ENCODE assay signal across 9 cellular contexts in genomic region chr1:1433804-1434130, GRCh38. TPM values are rescaled to one million over a fixed set of nuclear protein-coding genes. Genes with fewer than 3 reads are reported as not detected.
DNase-seq lines count a peak whose midpoint lies in the region; ATAC-seq, FAIRE-seq and TF ChIP-seq lines count a peak whose summit lies in the region.
"Had no signal": no experiment of that assay in that cellular context is flagged by ENCODE, and none has a peak within 500 bp of the region (broad histone marks: within the 10 kb centered on the region; RNA-seq: fewer than 3 reads in every experiment).

No MANE protein-coding gene starts in this region.

- no peak overlapping the region for H3K27ac Mint-ChIP-seq in T-helper 2 cell treated with Interferon-gamma antibody and Interleukin-4, amounts not matched to agents 5 μg/mL and 100 μg/mL, for 36 hours
- peak overlapping the region; percentile 47 for H3K27ac Mint-ChIP-seq in osteocyte (ENCODE audit: unreplicated experiment)

- peaks cover 0 to 8% of the 10 kb centered on the region in 2 experiments; a peak in 1 of 4 replicates for H3K79me2 ChIP-seq in H1 (ENCODE audit: control insufficient read depth in 1 of 2, insufficient read depth in 2 of 2, low read length in 2 of 2)

- peaks cover 0 to 59% (median 42%) of the 10 kb centered on the region in 4 experiments; a peak in 6 of 7 replicates for H3K4me1 ChIP-seq in H1 (replicated peaks in 1 of 4; ENCODE audit: control insufficient read depth in 3 of 4, insufficient read depth in 4 of 4, low read length in 3 of 4)
- H3K4me1 ChIP-seq in upper lobe of right lung, result peaks cover 70% of the 10 kb centered on the region

- peak overlapping the region; percentile 98 for H4K91ac ChIP-seq in H1 (replicated peaks; ENCODE audit: insufficient read length, low read length)

- H2BK5ac ChIP-seq in H1 (ENCODE audit: low read depth, low read length), result peak overlapping the region; percentile 95; the same call in 1 of the 2 replicates

- no peak overlapping the region for H2AFZ ChIP-seq in H1 (ENCODE audit: low read length)

- no peak overlapping the region for H3K56ac ChIP-seq in H1 (replicated peaks; ENCODE audit: insufficient read length, low read depth, low read length)

- peak overlapping the region in 1 of 4 experiments; percentile 12; a peak in 3 of 7 replicates for H3K9ac ChIP-seq in H1 (replicated peaks in 1 of 4; ENCODE audit: extremely low read depth in 1 of 4, low read depth in 3 of 4, low read length in 3 of 4)

- TF ChIP-seq EP300 in H1 (IDR thresholded peaks at IDR 0.05; ENCODE audit: borderline replicate concordance in 1 of 2, low read depth in 2 of 2, low read length in 2 of 2), result no peak

- H3K4me1 Mint-ChIP-seq in T-helper 2 cell treated with Interferon-gamma antibody and Interleukin-4, amounts not matched to agents 5 μg/mL and 100 μg/mL, for 36 hours (ENCODE audit: low read depth), result no peaks in the 10 kb centered on the region
- H3K4me1 Mint-ChIP-seq in osteocyte (ENCODE audit: unreplicated experiment), result peaks cover 51% of the 10 kb centered on the region

- peak overlapping the region; percentile 96; the same call in 1 of the 2 replicates for H2BK12ac ChIP-seq in H1 (ENCODE audit: low read depth, low read length)

- no peaks in the 10 kb centered on the region for H3K9me3 Mint-ChIP-seq in T-helper 2 cell treated with Interferon-gamma antibody and Interleukin-4, amounts not matched to agents 5 μg/mL and 100 μg/mL, for 36 hours
- H3K9me3 Mint-ChIP-seq in osteocyte (ENCODE audit: unreplicated experiment), result no peaks in the 10 kb centered on the region

- H3K36me3 Mint-ChIP-seq in T-helper 2 cell treated with Interferon-gamma antibody and Interleukin-4, amounts not matched to agents 5 μg/mL and 100 μg/mL, for 36 hours (ENCODE audit: low read depth), result no peaks in the 10 kb centered on the region
- no peaks in the 10 kb centered on the region for H3K36me3 Mint-ChIP-seq in osteocyte (ENCODE audit: unreplicated experiment)

- no peak overlapping the region for H3K23ac ChIP-seq in H1 (ENCODE audit: insufficient read length)

- no peaks in the 10 kb centered on the region for H3K36me3 ChIP-seq in H1 (ENCODE audit: control insufficient read depth in 2 of 4, insufficient read depth in 4 of 4, low read length in 3 of 4)
- H3K36me3 ChIP-seq in upper lobe of right lung, result no peaks in the 10 kb centered on the region

- H3K27ac ChIP-seq in H1 (ENCODE audit: low read depth, low read length) (peak overlapping the region; percentile 59; the same call in 1 of the 2 replicates), upper lobe of right lung (peak overlapping the region; percentile 91)

- peaks cover 0 to 3% (median 0%) of the 10 kb centered on the region in 4 experiments; a peak in 2 of 7 replicates for H3K27me3 ChIP-seq in H1 (replicated peaks in 1 of 4; ENCODE audit: control insufficient read depth in 3 of 4, extremely low read depth in 1 of 4, insufficient read depth in 3 of 4, low read length in 3 of 4)
- no peaks in the 10 kb centered on the region for H3K27me3 ChIP-seq in upper lobe of right lung

- H3K27me3 Mint-ChIP-seq in T-helper 2 cell treated with Interferon-gamma antibody and Interleukin-4, amounts not matched to agents 5 μg/mL and 100 μg/mL, for 36 hours (ENCODE audit: low read depth), result peaks cover 14% of the 10 kb centered on the region
- no peaks in the 10 kb centered on the region for H3K27me3 Mint-ChIP-seq in osteocyte (ENCODE audit: unreplicated experiment)

- peak; percentile 49 for DNase-seq in GM10266 (ENCODE audit: extremely low spot score)
- peak; percentile 73 for DNase-seq in T-helper 2 cell treated with Interferon-gamma antibody and Interleukin-4, amounts not matched to agents 5 μg/mL and 100 μg/mL, for 36 hours (ENCODE audit: low spot score)
- DNase-seq in H1 (ENCODE audit: low read depth in 1 of 2, low spot score in 2 of 2), result no peak
- DNase-seq in osteocyte (ENCODE audit: extremely low spot score, unreplicated experiment), result no peak
- peak; percentile 78 for DNase-seq in upper lobe of right lung
- no peak for DNase-seq in midbrain (lab: John Stamatoyannopoulos, UW)
- DNase-seq in NCI-H526 treated with DMSO at 0.1 percent for 48 hours (lab: John Stamatoyannopoulos, UW), result no peak

- H3K4me3 ChIP-seq in H1 (ENCODE audit: extremely low read depth in 1 of 4, insufficient read depth in 2 of 4, low read depth in 3 of 4, low read length in 4 of 4) (peak overlapping the region in 1 of 4 experiments; percentile 72; a peak in 2 of 8 replicates), upper lobe of right lung (peak overlapping the region; percentile 57)

- H3K4me3 Mint-ChIP-seq in T-helper 2 cell treated with Interferon-gamma antibody and Interleukin-4, amounts not matched to agents 5 μg/mL and 100 μg/mL, for 36 hours, result no peak overlapping the region
- H3K4me3 Mint-ChIP-seq in osteocyte (ENCODE audit: unreplicated experiment), result no peak overlapping the region

- POLR2A ChIA-PET in H1 (lab: Charles Lee; ENCODE audit: partially characterized antibody), result interaction anchor here (1.1 to 22.9 kb wide), 12 partner anchors 11 to 106 kb away, joined by 3 to 515 read pairs (median 4); partner anchors contain the start of genes ANKRD65, CCNL2 and MRPL20

- H3K4ac ChIP-seq in H1 (replicated peaks; ENCODE audit: insufficient read length, low read depth, low read length), result peak overlapping the region; percentile 100

- ATAC-seq in upper lobe of right lung, result peak; percentile 0
- ATAC-seq in GM18520 (IDR thresholded peaks at IDR 0.05; ENCODE audit: unreplicated experiment), result no peak

- peak overlapping the region; percentile 85 for H3K18ac ChIP-seq in H1 (ENCODE audit: extremely low read depth, low read length)

- H4K5ac ChIP-seq in H1 (ENCODE audit: insufficient read length, low read depth, low read length), result peak overlapping the region; percentile 75

- 0 out of 2 replicates have a peak overlapping the region, but pooled peaks have one; percentile 40 for H4K8ac ChIP-seq in H1 (ENCODE audit: extremely low read depth, insufficient read depth, low read length)

- peak overlapping the region; percentile 54 to 94 for H3K4me2 ChIP-seq in H1 (ENCODE audit: insufficient read depth in 1 of 2, low read depth in 2 of 2, low read length in 2 of 2)

- H2BK15ac ChIP-seq in H1 (ENCODE audit: low read length), result peak overlapping the region; percentile 92; the same call in 1 of the 2 replicates

- peak overlapping the region; percentile 92 for H2BK120ac ChIP-seq in H1 (replicated peaks; ENCODE audit: low read depth, low read length)

- peaks cover 4 to 7% of the 10 kb centered on the region in 2 experiments for H4K20me1 ChIP-seq in H1 (replicated peaks in 1 of 2; ENCODE audit: control insufficient read depth in 1 of 2, insufficient read depth in 2 of 2, low read length in 2 of 2)

- TF ChIP-seq CTCF in GM10266 (IDR thresholded peaks at IDR 0.05; ENCODE audit: control insufficient read depth, insufficient read depth, low read depth, missing control alignments) (no peak), H1 (IDR thresholded peaks at IDR 0.05; ENCODE audit: control extremely low read depth in 1 of 3, insufficient read depth in 1 of 3, low read depth in 1 of 3, low read length in 3 of 3) (no peak), osteocyte (IDR thresholded peaks at IDR 0.05) (no peak), upper lobe of right lung (IDR thresholded peaks at IDR 0.05) (no peak)

- no peak for TF ChIP-seq POLR2A in H1 (IDR thresholded peaks at IDR 0.05; ENCODE audit: control extremely low read depth in 1 of 2, low read depth in 2 of 2, low read length in 2 of 2)

- no peak for FAIRE-seq in H1 (lab: Jason Lieb, UNC)

- peaks cover 18% of the 10 kb centered on the region; the same call in 1 of the 2 replicates for H3K23me2 ChIP-seq in H1 (ENCODE audit: low read depth, low read length)

- no peak for TF ChIP-seq RAD21 in H1 (IDR thresholded peaks at IDR 0.05 in 1 of 2, conservative IDR thresholded peaks at IDR 0.05 in 1 of 2; ENCODE audit: low read depth in 2 of 2, low read length in 2 of 2)

- H3K9me3 ChIP-seq in H1 (ENCODE audit: insufficient read depth in 2 of 2, low read depth in 1 of 2, low read length in 1 of 2) (no peaks in the 10 kb centered on the region), upper lobe of right lung (no peaks in the 10 kb centered on the region)

- H3K14ac ChIP-seq in H1 (ENCODE audit: insufficient read length), result no peak overlapping the region

- H3K79me1 ChIP-seq in H1 (ENCODE audit: low read depth, low read length), result no peaks in the 10 kb centered on the region

- peak overlapping the region; percentile 90; the same call in 1 of the 2 replicates for H2BK20ac ChIP-seq in H1 (ENCODE audit: low read length)

- CTCF ChIA-PET in H1 (lab: Charles Lee; ENCODE audit: partially characterized antibody), result interaction anchor here (0.8 to 2.1 kb wide), 11 partner anchors 13 to 117 kb away, joined by 3 to 9 read pairs (median 4); partner anchors contain the start of gene ANKRD65

- 47% methylated on average over 12 of the region's 12 CpGs; no CpG with 5 or more reads in 1 of the 2 experiments for WGBS in H1 (ENCODE audit: extremely low coverage in 1 of 2, insufficient coverage in 1 of 2, insufficient read length in 1 of 2, insufficient replicate concordance in 2 of 2, low coverage in 1 of 2, low lambda C conversion rate in 2 of 2, missing lambda C conversion rate in 1 of 2), 2 experiments

- H2AK5ac ChIP-seq in H1 (ENCODE audit: low read depth, low read length), result peak overlapping the region; percentile 88; the same call in 1 of the 2 replicates

- intact Hi-C loops in upper lobe of right lung (cut with DNase I), result no loop called here

RNA-seq across cellular contexts. Expression of gene VWA1, which starts 1.7 kb away (rescaled TPM):
- 36.6 and 42.0 TPM in 2 replicates for total RNA-seq in H1 (2021; fragmentation: NEBNext Ultra II Directional; extraction: Animal tissue kit (Norgen Biotek cat#: 25700))
- 16.0 and 19.5 TPM in 2 replicates for polyA plus RNA-seq in H1 (2011; rRNA removed)
- 15.8 TPM for polyA plus RNA-seq in H1 (2011; cell fraction: cytosol; rRNA removed)
- polyA plus RNA-seq in H1 (2011; cell fraction: nucleus; rRNA removed), result 26.0 TPM
- polyA plus RNA-seq in H1 (2012, experiment 1 of 2), result 15.3 to 20.4 TPM (median 19.1 TPM) in 4 replicates
- polyA plus RNA-seq in H1 (2012, experiment 2 of 2), result 11.3 TPM
- 32.5 TPM for polyA plus RNA-seq in H1 (2013, experiment 1 of 2)
- 30.8 TPM for polyA plus RNA-seq in H1 (2013, experiment 2 of 2)
- polyA minus RNA-seq in H1 (2011; rRNA and poly(A)+ RNA removed), result 3.7 and 6.6 TPM in 2 replicates
- 13.1 TPM for polyA minus RNA-seq in H1 (2011; cell fraction: cytosol; rRNA and poly(A)+ RNA removed)
- polyA minus RNA-seq in H1 (2011; cell fraction: nucleus; rRNA and poly(A)+ RNA removed), result 13.6 TPM
- total RNA-seq in osteocyte (15.6 and 17.5 TPM in 2 replicates), upper lobe of right lung (87.4 TPM)

RNA-seq across cellular contexts. Expression of gene ANKRD65, which starts 12.7 kb away (rescaled TPM):
- total RNA-seq in H1 (2021; fragmentation: NEBNext Ultra II Directional; extraction: Animal tissue kit (Norgen Biotek cat#: 25700)), result 1.8 and 2.2 TPM in 2 replicates
- polyA plus RNA-seq in H1 (2011; rRNA removed), result 1.7 and 2.0 TPM in 2 replicates
- polyA plus RNA-seq in H1 (2011; cell fraction: cytosol; rRNA removed), result 3.2 TPM
- polyA plus RNA-seq in H1 (2011; cell fraction: nucleus; rRNA removed), result 6.6 TPM
- polyA plus RNA-seq in H1 (2012, experiment 1 of 2), result 2.6 to 3.5 TPM (median 3.3 TPM) in 4 replicates
- polyA plus RNA-seq in H1 (2012, experiment 2 of 2), result 3.2 TPM
- 1.2 TPM for polyA plus RNA-seq in H1 (2013, experiment 1 of 2)
- 1.3 TPM for polyA plus RNA-seq in H1 (2013, experiment 2 of 2)
- polyA minus RNA-seq in H1 (2011; rRNA and poly(A)+ RNA removed), result 0.73 and 0.80 TPM in 2 replicates
- polyA minus RNA-seq in H1 (2011; cell fraction: cytosol; rRNA and poly(A)+ RNA removed), result 1.7 TPM
- polyA minus RNA-seq in H1 (2011; cell fraction: nucleus; rRNA and poly(A)+ RNA removed), result 2.2 TPM
- 0.21 and 0.24 TPM in 2 replicates for total RNA-seq in osteocyte
- 21.5 TPM for total RNA-seq in upper lobe of right lung
- total RNA-seq: glomerular endothelial cell had no signal

RNA-seq across cellular contexts. Expression of gene ATAD3C, which starts 15.7 kb away (rescaled TPM):
- total RNA-seq in H1 (2021; fragmentation: NEBNext Ultra II Directional; extraction: Animal tissue kit (Norgen Biotek cat#: 25700)), result 1.3 and 2.0 TPM in 2 replicates
- 2.7 and 2.8 TPM in 2 replicates for polyA plus RNA-seq in H1 (2011; rRNA removed)
- 2.3 TPM for polyA plus RNA-seq in H1 (2011; cell fraction: cytosol; rRNA removed)
- 10.7 TPM for polyA plus RNA-seq in H1 (2011; cell fraction: nucleus; rRNA removed)
- polyA plus RNA-seq in H1 (2012, experiment 1 of 2), result 3.1 to 5.1 TPM (median 3.8 TPM) in 4 replicates
- 1.9 TPM for polyA plus RNA-seq in H1 (2012, experiment 2 of 2)
- polyA plus RNA-seq in H1 (2013, experiment 1 of 2), result 1.1 TPM
- 0.74 TPM for polyA plus RNA-seq in H1 (2013, experiment 2 of 2)
- 0.57 and 0.88 TPM in 2 replicates for polyA minus RNA-seq in H1 (2011; rRNA and poly(A)+ RNA removed)
- 0.73 TPM for polyA minus RNA-seq in H1 (2011; cell fraction: cytosol; rRNA and poly(A)+ RNA removed)
- polyA minus RNA-seq in H1 (2011; cell fraction: nucleus; rRNA and poly(A)+ RNA removed), result 3.2 TPM
- total RNA-seq in osteocyte, result 0.27 and 0.44 TPM in 2 replicates
- total RNA-seq in upper lobe of right lung, result 10.4 TPM
- total RNA-seq: glomerular endothelial cell had no signal

RNA-seq across cellular contexts. Expression of gene MRPL20, which starts 26.7 kb away (rescaled TPM):
- 126 and 130 TPM in 2 replicates for total RNA-seq in H1 (2021; fragmentation: NEBNext Ultra II Directional; extraction: Animal tissue kit (Norgen Biotek cat#: 25700))
- 138 and 151 TPM in 2 replicates for polyA plus RNA-seq in H1 (2011; rRNA removed)
- polyA plus RNA-seq in H1 (2011; cell fraction: cytosol; rRNA removed), result 155 TPM
- polyA plus RNA-seq in H1 (2011; cell fraction: nucleus; rRNA removed), result 119 TPM
- polyA plus RNA-seq in H1 (2012, experiment 1 of 2), result 199 to 245 TPM (median 224 TPM) in 4 replicates
- 282 TPM for polyA plus RNA-seq in H1 (2012, experiment 2 of 2)
- polyA plus RNA-seq in H1 (2013, experiment 1 of 2), result 197 TPM
- polyA plus RNA-seq in H1 (2013, experiment 2 of 2), result 188 TPM
- 67.9 and 70.9 TPM in 2 replicates for polyA minus RNA-seq in H1 (2011; rRNA and poly(A)+ RNA removed)
- polyA minus RNA-seq in H1 (2011; cell fraction: cytosol; rRNA and poly(A)+ RNA removed), result 82.3 TPM
- polyA minus RNA-seq in H1 (2011; cell fraction: nucleus; rRNA and poly(A)+ RNA removed), result 51.4 TPM
- 82.1 and 86.9 TPM in 2 replicates for total RNA-seq in osteocyte
- total RNA-seq in upper lobe of right lung, result 80.7 TPM

RNA-seq across cellular contexts. Expression of gene CCNL2, which starts 34.6 kb away (rescaled TPM):
- 120 TPM in 2 replicates for total RNA-seq in H1 (2021; fragmentation: NEBNext Ultra II Directional; extraction: Animal tissue kit (Norgen Biotek cat#: 25700))
- 79.8 and 121 TPM in 2 replicates for polyA plus RNA-seq in H1 (2011; rRNA removed)
- 153 TPM for polyA plus RNA-seq in H1 (2011; cell fraction: cytosol; rRNA removed)
- 606 TPM for polyA plus RNA-seq in H1 (2011; cell fraction: nucleus; rRNA removed)
- 111 to 127 TPM (median 117 TPM) in 4 replicates for polyA plus RNA-seq in H1 (2012, experiment 1 of 2)
- 46.7 TPM for polyA plus RNA-seq in H1 (2012, experiment 2 of 2)
- polyA plus RNA-seq in H1 (2013, experiment 1 of 2), result 109 TPM
- polyA plus RNA-seq in H1 (2013, experiment 2 of 2), result 91.9 TPM
- 66.3 and 81.1 TPM in 2 replicates for polyA minus RNA-seq in H1 (2011; rRNA and poly(A)+ RNA removed)
- 48.5 TPM for polyA minus RNA-seq in H1 (2011; cell fraction: cytosol; rRNA and poly(A)+ RNA removed)
- 142 TPM for polyA minus RNA-seq in H1 (2011; cell fraction: nucleus; rRNA and poly(A)+ RNA removed)
- total RNA-seq in osteocyte, result 262 and 272 TPM in 2 replicates
- total RNA-seq in upper lobe of right lung, result 165 TPM

Comparison
In these comparisons a context has a peak if more than half of its experiments do, and no peak if none do; other contexts are left out.
1. DNase-seq: peak in GM10266 (single experiment), T-helper 2 cell treated with Interferon-gamma antibody and Interleukin-4, amounts not matched to agents 5 μg/mL and 100 μg/mL, for 36 hours (single experiment) and upper lobe of right lung (single experiment); none in H1 (0 of 2), osteocyte (single experiment), midbrain (single experiment) and NCI-H526 treated with DMSO at 0.1 percent for 48 hours (single experiment).